ENCODE assay signal across 8 cellular contexts in the genomic region with DNA sequence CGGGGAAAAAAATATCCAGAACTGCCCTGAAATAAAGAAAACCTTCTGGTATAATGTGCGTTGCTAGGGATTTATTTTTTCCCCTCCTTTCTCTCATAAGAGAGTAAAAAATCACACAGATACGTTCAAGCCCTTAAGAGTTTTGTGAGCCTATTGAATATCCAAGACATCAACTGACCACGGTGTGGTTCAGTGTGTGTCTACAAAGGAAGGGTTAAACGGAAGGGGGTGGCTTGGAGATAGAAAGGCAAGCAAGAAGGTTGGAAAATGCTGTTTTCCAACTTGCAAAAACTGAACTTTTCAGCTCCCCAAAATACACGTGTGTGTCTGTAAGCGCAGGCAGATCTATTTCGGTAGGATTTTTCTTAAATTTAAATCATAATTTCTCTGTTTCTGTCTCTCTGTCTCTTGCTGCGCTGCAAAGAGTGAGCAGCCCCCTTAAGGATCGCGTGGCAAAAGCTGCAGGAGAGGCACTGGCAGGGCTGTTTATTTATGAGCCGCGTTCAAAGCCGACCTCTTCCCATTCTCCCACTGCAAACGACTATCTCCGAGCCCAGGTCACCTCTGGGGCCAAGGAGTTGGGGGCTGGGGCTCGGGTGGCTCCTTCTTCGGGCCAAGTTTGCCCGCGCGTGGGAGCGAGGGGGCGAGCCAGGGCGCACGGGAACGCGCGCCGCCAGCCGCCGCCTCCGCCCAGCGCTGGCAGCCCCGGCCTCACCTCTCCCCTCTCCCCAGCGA. TPM values are rescaled to one million over a fixed set of nuclear protein-coding genes. Genes with fewer than 3 reads are reported as not detected.
A peak's percentile ranks its signal among the peaks of the same experiment; 100 is the strongest.
DNase-seq lines count a peak whose midpoint lies in the region; ATAC-seq and TF ChIP-seq lines count a peak whose summit lies in the region.

No MANE protein-coding gene starts in this region.

- H3K27me3 ChIP-seq in PC-9 (ENCODE audit: insufficient read depth, low read depth) (peaks cover 8% of the 10 kb centered on the region; the same call in 1 of the 2 replicates), gastroesophageal sphincter (peaks cover 8% of the 10 kb centered on the region)

- H3K4me3 ChIP-seq in PC-9 (peak overlapping the region; percentile 50; the same call in 1 of the 2 replicates), gastroesophageal sphincter (peak overlapping the region; percentile 75 to 78)

- BruUV-seq in PC-9 (replicated peaks; lab: Mats Ljungman, UMichigan): no TSS peak

- no peaks in the 10 kb centered on the region for H3F3A ChIP-seq in PC-9 (ENCODE audit: insufficient read depth, low read depth)

- H3K36me3 ChIP-seq in PC-9 (ENCODE audit: low read depth) (no peaks in the 10 kb centered on the region), gastroesophageal sphincter (no peaks in the 10 kb centered on the region)

- peaks cover 43% of the 10 kb centered on the region for H3K27me3 Mint-ChIP-seq in activated naive CD4-positive, alpha-beta T cell treated with anti-CD3 and anti-CD28 coated beads for 36 hours (ENCODE audit: low read depth)
- H3K27me3 Mint-ChIP-seq in activated naive CD4-positive, alpha-beta T cell treated with anti-CD3 and anti-CD28 coated beads, Interleukin-2, amount 10 ng/mL, durations not matched to agents 7 days and 5 days: peaks cover 57% of the 10 kb centered on the region
- peaks cover 49% of the 10 kb centered on the region for H3K27me3 Mint-ChIP-seq in stimulated activated memory B cell treated with anti-CD40 and anti-IgM and Interleukin-4, amounts not matched to agents 10 μg/mL and 1 μg/mL and 100 μg/mL, for 72 hours

- CTCF ChIA-PET in activated naive CD4-positive, alpha-beta T cell treated with anti-CD3 and anti-CD28 coated beads for 36 hours (lab: Charles Lee): no interaction called here
- CTCF ChIA-PET in activated naive CD4-positive, alpha-beta T cell treated with anti-CD3 and anti-CD28 coated beads, Interleukin-2, amount 10 ng/mL, durations not matched to agents 7 days and 5 days (lab: Charles Lee): no interaction called here
- CTCF ChIA-PET in PC-9 (lab: Charles Lee): no interaction called here

- H3K9me3 ChIP-seq in PC-9 (ENCODE audit: insufficient read depth, low read depth) (no peaks in the 10 kb centered on the region), gastroesophageal sphincter (no peaks in the 10 kb centered on the region)

- H3K4me3 Mint-ChIP-seq in activated naive CD4-positive, alpha-beta T cell treated with anti-CD3 and anti-CD28 coated beads for 36 hours: peak overlapping the region; percentile 34
- no peak overlapping the region for H3K4me3 Mint-ChIP-seq in activated naive CD4-positive, alpha-beta T cell treated with anti-CD3 and anti-CD28 coated beads, Interleukin-2, amount 10 ng/mL, durations not matched to agents 7 days and 5 days
- peak overlapping the region; percentile 65 for H3K4me3 Mint-ChIP-seq in stimulated activated memory B cell treated with anti-CD40 and anti-IgM and Interleukin-4, amounts not matched to agents 10 μg/mL and 1 μg/mL and 100 μg/mL, for 72 hours

- no peaks in the 10 kb centered on the region for H3K36me3 Mint-ChIP-seq in activated naive CD4-positive, alpha-beta T cell treated with anti-CD3 and anti-CD28 coated beads for 36 hours (ENCODE audit: low read depth)
- no peaks in the 10 kb centered on the region for H3K36me3 Mint-ChIP-seq in activated naive CD4-positive, alpha-beta T cell treated with anti-CD3 and anti-CD28 coated beads, Interleukin-2, amount 10 ng/mL, durations not matched to agents 7 days and 5 days
- H3K36me3 Mint-ChIP-seq in stimulated activated memory B cell treated with anti-CD40 and anti-IgM and Interleukin-4, amounts not matched to agents 10 μg/mL and 1 μg/mL and 100 μg/mL, for 72 hours: no peaks in the 10 kb centered on the region

- TF ChIP-seq POLR2A in gastroesophageal sphincter (IDR thresholded peaks at IDR 0.05): no peak

- peak; percentile 29 for ATAC-seq in gastroesophageal sphincter
- no peak for ATAC-seq in stimulated activated memory B cell treated with anti-CD40 and anti-IgM and Interleukin-4, amounts not matched to agents 10 μg/mL and 1 μg/mL and 100 μg/mL, for 72 hours
- ATAC-seq in GM21717 (IDR thresholded peaks at IDR 0.05; ENCODE audit: unreplicated experiment): no peak

- TF ChIP-seq CTCF in PC-9 (conservative IDR thresholded peaks at IDR 0.05) (no peak), gastroesophageal sphincter (IDR thresholded peaks at IDR 0.05) (peak in 2 of 4 experiments; percentile 5 to 55)

- H3K9me2 ChIP-seq in PC-9 (ENCODE audit: insufficient read depth): no peaks in the 10 kb centered on the region

- H2AFZ ChIP-seq in PC-9: no peak overlapping the region

- no peaks in the 10 kb centered on the region for H3K4me1 ChIP-seq in PC-9 (replicated peaks; ENCODE audit: insufficient read depth)
- H3K4me1 ChIP-seq in gastroesophageal sphincter: peaks cover 0 to 37% (median 0%) of the 10 kb centered on the region in 3 donors

- no peaks in the 10 kb centered on the region for H4K20me1 ChIP-seq in PC-9 (ENCODE audit: insufficient read depth)

- no peaks in the 10 kb centered on the region for H3K9me3 Mint-ChIP-seq in activated naive CD4-positive, alpha-beta T cell treated with anti-CD3 and anti-CD28 coated beads for 36 hours
- peaks cover 2% of the 10 kb centered on the region for H3K9me3 Mint-ChIP-seq in activated naive CD4-positive, alpha-beta T cell treated with anti-CD3 and anti-CD28 coated beads, Interleukin-2, amount 10 ng/mL, durations not matched to agents 7 days and 5 days
- H3K9me3 Mint-ChIP-seq in stimulated activated memory B cell treated with anti-CD40 and anti-IgM and Interleukin-4, amounts not matched to agents 10 μg/mL and 1 μg/mL and 100 μg/mL, for 72 hours: no peaks in the 10 kb centered on the region

- H3K27ac Mint-ChIP-seq in activated naive CD4-positive, alpha-beta T cell treated with anti-CD3 and anti-CD28 coated beads for 36 hours: no peak overlapping the region
- no peak overlapping the region for H3K27ac Mint-ChIP-seq in activated naive CD4-positive, alpha-beta T cell treated with anti-CD3 and anti-CD28 coated beads, Interleukin-2, amount 10 ng/mL, durations not matched to agents 7 days and 5 days
- no peak overlapping the region for H3K27ac Mint-ChIP-seq in stimulated activated memory B cell treated with anti-CD40 and anti-IgM and Interleukin-4, amounts not matched to agents 10 μg/mL and 1 μg/mL and 100 μg/mL, for 72 hours

- WGBS in gastroesophageal sphincter (ENCODE audit: low coverage in 1 of 2), 2 donors: 4 to 10% methylated on average over 8 to 9 of the region's 35 CpGs

- intact Hi-C loops in activated naive CD4-positive, alpha-beta T cell treated with anti-CD3 and anti-CD28 coated beads for 36 hours (cut with micrococcal nuclease): loop anchor here (5.0 kb wide), 1 partner anchor 166 kb away; no protein-coding TSS in a partner anchor
- intact Hi-C loops in PC-9 (cut with micrococcal nuclease; ENCODE audit: unreplicated experiment): loop anchor here (5.0 to 10.0 kb wide), 3 partner anchors 36 to 294 kb away; no protein-coding TSS in a partner anchor

- H3K4me1 Mint-ChIP-seq in activated naive CD4-positive, alpha-beta T cell treated with anti-CD3 and anti-CD28 coated beads for 36 hours (ENCODE audit: low read depth): peaks cover 13% of the 10 kb centered on the region
- peaks cover 6% of the 10 kb centered on the region for H3K4me1 Mint-ChIP-seq in activated naive CD4-positive, alpha-beta T cell treated with anti-CD3 and anti-CD28 coated beads, Interleukin-2, amount 10 ng/mL, durations not matched to agents 7 days and 5 days
- peaks cover 38% of the 10 kb centered on the region for H3K4me1 Mint-ChIP-seq in stimulated activated memory B cell treated with anti-CD40 and anti-IgM and Interleukin-4, amounts not matched to agents 10 μg/mL and 1 μg/mL and 100 μg/mL, for 72 hours

- H3K4me2 ChIP-seq in PC-9: peak overlapping the region; percentile 68

- no peak for TF ChIP-seq EP300 in gastroesophageal sphincter (IDR thresholded peaks at IDR 0.05)

- DNase-seq in activated naive CD4-positive, alpha-beta T cell treated with anti-CD3 and anti-CD28 coated beads for 36 hours: peak; percentile 21
- DNase-seq in activated naive CD4-positive, alpha-beta T cell treated with anti-CD3 and anti-CD28 coated beads, Interleukin-2, amount 10 ng/mL, durations not matched to agents 7 days and 5 days: no peak
- DNase-seq in PC-9 (no peak), NCI-H146 treated with DMSO at 0.1 percent for 48 hours (lab: John Stamatoyannopoulos, UW; ENCODE audit: unreplicated experiment) (no peak)
- no peak for DNase-seq in stimulated activated CD4-positive, alpha-beta T cell treated with anti-CD3 and anti-CD28 coated beads, Interleukin-4, amount 100 ng/mL, for 4 hours

- H3K79me2 ChIP-seq in PC-9 (ENCODE audit: low read depth): no peaks in the 10 kb centered on the region

- POLR2A ChIA-PET in PC-9 (lab: Charles Lee; ENCODE audit: unreplicated experiment): interaction anchor here (0.5 to 0.7 kb wide), 3 partner anchors 11 to 606 kb away, joined by 3 to 5 read pairs (median 4); no protein-coding TSS in a partner anchor

- H3K27ac ChIP-seq in PC-9 (no peak overlapping the region), gastroesophageal sphincter (peak overlapping the region; percentile 44 to 85 (median 84))

RNA-seq across cellular contexts. Expression of a gene that starts 0.5 kb away (rescaled TPM):
- not detected for total RNA-seq in activated naive CD4-positive, alpha-beta T cell treated with anti-CD3 and anti-CD28 coated beads for 36 hours
- total RNA-seq in PC-9 (2021) (4.8 and 5.3 TPM in 2 replicates), gastroesophageal sphincter (10 to 100 TPM; 53.4 to 83.6 (median 76.7) TPM)
